1 cellular context compared by ENCODE assay signal in the genomic region with DNA sequence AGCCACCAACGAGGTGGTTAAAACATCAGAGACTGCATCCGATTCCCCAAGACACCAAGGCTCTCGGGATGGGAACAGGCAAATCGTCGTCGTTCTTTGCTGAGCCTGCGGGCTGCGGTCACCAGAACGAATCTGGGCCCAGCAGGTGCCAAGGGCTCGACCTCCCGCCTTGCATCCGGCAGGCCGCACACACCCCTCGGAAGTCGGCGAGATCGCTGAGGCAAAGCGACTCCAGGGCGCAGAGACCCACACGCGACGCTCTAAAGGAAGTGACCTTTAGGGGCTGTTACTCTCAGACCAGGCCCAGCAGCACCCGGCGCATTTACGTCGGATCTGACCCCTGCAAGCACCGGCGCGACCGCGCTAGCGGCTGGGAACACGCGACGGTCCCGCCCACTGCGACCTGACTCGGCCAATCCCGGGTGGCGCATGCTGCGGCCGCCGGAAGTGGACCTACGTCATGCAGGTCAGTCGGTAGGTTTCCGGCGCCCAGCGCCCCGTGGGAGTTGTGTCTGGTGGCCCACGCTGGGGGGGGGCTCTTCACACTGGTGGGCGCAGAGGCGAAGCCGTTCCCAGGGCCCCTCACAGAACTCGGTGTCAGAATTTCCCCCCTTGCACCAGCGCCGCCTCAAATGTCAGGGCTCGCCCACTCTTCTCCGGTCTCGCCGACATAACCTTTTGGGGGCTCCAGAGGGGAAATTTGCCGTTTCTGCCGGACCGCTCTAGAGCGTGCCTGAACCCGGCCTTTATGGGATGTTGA.
A peak's percentile ranks its signal among the peaks of the same experiment; 100 is the strongest.
TF ChIP-seq lines count a peak whose summit lies in the region.

No MANE protein-coding gene starts in this region.

TF ChIP-seq in HepG2, 621 proteins besides CTCF, POLR2A, EP300 and RAD21 (continued from another document and continues in another):
- TF ChIP-seq POGZ (CRISPR knock-in tag; IDR thresholded peaks at IDR 0.05) (no peak; the same call in 1 of the 2 replicates), CBX1 (IDR thresholded peaks at IDR 0.05; ENCODE audit: low read depth) (no peak), AGO2 (optimal IDR thresholded peaks at IDR 0.05; ENCODE audit: low read depth, low read length) (peak; percentile 15), ZSCAN29 (CRISPR knock-in tag; conservative IDR thresholded peaks at IDR 0.05) (no peak), PTBP1 (IDR thresholded peaks at IDR 0.05; ENCODE audit: low read depth, low read length, poor library complexity, severe bottlenecking) (no peak), ZNF841 (CRISPR knock-in tag; IDR thresholded peaks at IDR 0.05; ENCODE audit: borderline replicate concordance) (no peak), CC2D1A (CRISPR knock-in tag; IDR thresholded peaks at IDR 0.05) (no peak), ZNF782 (CRISPR knock-in tag; IDR thresholded peaks at IDR 0.05; ENCODE audit: borderline replicate concordance) (no peak), ZNF788 (CRISPR knock-in tag; IDR thresholded peaks at IDR 0.05; ENCODE audit: borderline replicate concordance) (peak; percentile 60; the same call in 1 of the 2 replicates), MBNL3 (CRISPR knock-in tag; conservative IDR thresholded peaks at IDR 0.05) (no peak), ZKSCAN1 (IDR thresholded peaks at IDR 0.05; ENCODE audit: low read length) (no peak), HNF4A (CRISPR knock-in tag; IDR thresholded peaks at IDR 0.05) (0 out of 2 replicates have a peak, but pooled peaks have one; percentile 20), SMARCE1 (IDR thresholded peaks at IDR 0.05; ENCODE audit: borderline replicate concordance) (no peak), DNMT3B (CRISPR knock-in tag; conservative IDR thresholded peaks at IDR 0.05) (no peak), ELF1 (CRISPR knock-in tag; IDR thresholded peaks at IDR 0.05) (peak; percentile 42; the same call in 1 of the 2 replicates), ZNF205 (CRISPR knock-in tag; IDR thresholded peaks at IDR 0.05) (0 out of 2 replicates have a peak, but pooled peaks have one; percentile 21), HNF4G (IDR thresholded peaks at IDR 0.05; ENCODE audit: borderline replicate concordance, low read depth, low read length) (no peak), HNF4G (CRISPR knock-in tag; IDR thresholded peaks at IDR 0.05; ENCODE audit: borderline replicate concordance, low read depth) (no peak), ZNF724P (CRISPR knock-in tag; IDR thresholded peaks at IDR 0.05; ENCODE audit: borderline replicate concordance) (peak; percentile 65; the same call in 1 of the 2 replicates), KLF11 (CRISPR knock-in tag; IDR thresholded peaks at IDR 0.05) (no peak), ZNF296 (CRISPR knock-in tag; conservative IDR thresholded peaks at IDR 0.05) (no peak), GTF2F1 (IDR thresholded peaks at IDR 0.05; ENCODE audit: low read length) (no peak), KLF6 (CRISPR knock-in tag; IDR thresholded peaks at IDR 0.05) (no peak), ZNF83 (CRISPR knock-in tag; IDR thresholded peaks at IDR 0.05; ENCODE audit: borderline replicate concordance) (no peak), ZBTB1 (CRISPR knock-in tag; IDR thresholded peaks at IDR 0.05; ENCODE audit: borderline replicate concordance) (no peak), ZNF577 (CRISPR knock-in tag; IDR thresholded peaks at IDR 0.05; ENCODE audit: borderline replicate concordance, low read depth) (no peak), ZMYM3 (CRISPR knock-in tag; IDR thresholded peaks at IDR 0.05) (no peak), HOXA3 (CRISPR knock-in tag; IDR thresholded peaks at IDR 0.05) (peak; percentile 78), RXRA (CRISPR knock-in tag; IDR thresholded peaks at IDR 0.05) (peak; percentile 66), NFRKB (IDR thresholded peaks at IDR 0.05) (no peak), STAT5B (CRISPR knock-in tag; IDR thresholded peaks at IDR 0.05) (no peak), SOX13 (IDR thresholded peaks at IDR 0.05) (no peak), SOX13 (CRISPR knock-in tag; conservative IDR thresholded peaks at IDR 0.05 in 1 of 2, IDR thresholded peaks at IDR 0.05 in 1 of 2) (peak in 1 of 2 experiments; percentile 6; a peak in 1 of 4 replicates), ZNF121 (CRISPR knock-in tag; IDR thresholded peaks at IDR 0.05) (no peak), ZSCAN20 (CRISPR knock-in tag; IDR thresholded peaks at IDR 0.05; ENCODE audit: borderline replicate concordance) (no peak), RBM22 (optimal IDR thresholded peaks at IDR 0.05; ENCODE audit: low read length) (no peak)
- TF ChIP-seq, protein P1, sequence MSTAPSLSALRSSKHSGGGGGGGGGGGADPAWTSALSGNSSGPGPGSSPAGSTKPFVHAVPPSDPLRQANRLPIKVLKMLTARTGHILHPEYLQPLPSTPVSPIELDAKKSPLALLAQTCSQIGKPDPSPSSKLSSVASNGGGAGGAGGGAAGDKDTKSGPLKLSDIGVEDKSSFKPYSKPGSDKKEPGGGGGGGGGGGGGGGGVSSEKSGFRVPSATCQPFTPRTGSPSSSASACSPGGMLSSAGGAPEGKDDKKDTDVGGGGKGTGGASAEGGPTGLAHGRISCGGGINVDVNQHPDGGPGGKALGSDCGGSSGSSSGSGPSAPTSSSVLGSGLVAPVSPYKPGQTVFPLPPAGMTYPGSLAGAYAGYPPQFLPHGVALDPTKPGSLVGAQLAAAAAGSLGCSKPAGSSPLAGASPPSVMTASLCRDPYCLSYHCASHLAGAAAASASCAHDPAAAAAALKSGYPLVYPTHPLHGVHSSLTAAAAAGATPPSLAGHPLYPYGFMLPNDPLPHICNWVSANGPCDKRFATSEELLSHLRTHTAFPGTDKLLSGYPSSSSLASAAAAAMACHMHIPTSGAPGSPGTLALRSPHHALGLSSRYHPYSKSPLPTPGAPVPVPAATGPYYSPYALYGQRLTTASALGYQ (CRISPR knock-in tag; IDR thresholded peaks at IDR 0.05) = no peak
- TF ChIP-seq, protein P2, sequence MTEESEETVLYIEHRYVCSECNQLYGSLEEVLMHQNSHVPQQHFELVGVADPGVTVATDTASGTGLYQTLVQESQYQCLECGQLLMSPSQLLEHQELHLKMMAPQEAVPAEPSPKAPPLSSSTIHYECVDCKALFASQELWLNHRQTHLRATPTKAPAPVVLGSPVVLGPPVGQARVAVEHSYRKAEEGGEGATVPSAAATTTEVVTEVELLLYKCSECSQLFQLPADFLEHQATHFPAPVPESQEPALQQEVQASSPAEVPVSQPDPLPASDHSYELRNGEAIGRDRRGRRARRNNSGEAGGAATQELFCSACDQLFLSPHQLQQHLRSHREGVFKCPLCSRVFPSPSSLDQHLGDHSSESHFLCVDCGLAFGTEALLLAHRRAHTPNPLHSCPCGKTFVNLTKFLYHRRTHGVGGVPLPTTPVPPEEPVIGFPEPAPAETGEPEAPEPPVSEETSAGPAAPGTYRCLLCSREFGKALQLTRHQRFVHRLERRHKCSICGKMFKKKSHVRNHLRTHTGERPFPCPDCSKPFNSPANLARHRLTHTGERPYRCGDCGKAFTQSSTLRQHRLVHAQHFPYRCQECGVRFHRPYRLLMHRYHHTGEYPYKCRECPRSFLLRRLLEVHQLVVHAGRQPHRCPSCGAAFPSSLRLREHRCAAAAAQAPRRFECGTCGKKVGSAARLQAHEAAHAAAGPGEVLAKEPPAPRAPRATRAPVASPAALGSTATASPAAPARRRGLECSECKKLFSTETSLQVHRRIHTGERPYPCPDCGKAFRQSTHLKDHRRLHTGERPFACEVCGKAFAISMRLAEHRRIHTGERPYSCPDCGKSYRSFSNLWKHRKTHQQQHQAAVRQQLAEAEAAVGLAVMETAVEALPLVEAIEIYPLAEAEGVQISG (CRISPR knock-in tag; IDR thresholded peaks at IDR 0.05) = peak; percentile 76
- TF ChIP-seq, protein P3, sequence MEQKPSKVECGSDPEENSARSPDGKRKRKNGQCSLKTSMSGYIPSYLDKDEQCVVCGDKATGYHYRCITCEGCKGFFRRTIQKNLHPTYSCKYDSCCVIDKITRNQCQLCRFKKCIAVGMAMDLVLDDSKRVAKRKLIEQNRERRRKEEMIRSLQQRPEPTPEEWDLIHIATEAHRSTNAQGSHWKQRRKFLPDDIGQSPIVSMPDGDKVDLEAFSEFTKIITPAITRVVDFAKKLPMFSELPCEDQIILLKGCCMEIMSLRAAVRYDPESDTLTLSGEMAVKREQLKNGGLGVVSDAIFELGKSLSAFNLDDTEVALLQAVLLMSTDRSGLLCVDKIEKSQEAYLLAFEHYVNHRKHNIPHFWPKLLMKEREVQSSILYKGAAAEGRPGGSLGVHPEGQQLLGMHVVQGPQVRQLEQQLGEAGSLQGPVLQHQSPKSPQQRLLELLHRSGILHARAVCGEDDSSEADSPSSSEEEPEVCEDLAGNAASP (CRISPR knock-in tag; IDR thresholded peaks at IDR 0.05; ENCODE audit: borderline replicate concordance) = no peak
- TF ChIP-seq, protein P4, sequence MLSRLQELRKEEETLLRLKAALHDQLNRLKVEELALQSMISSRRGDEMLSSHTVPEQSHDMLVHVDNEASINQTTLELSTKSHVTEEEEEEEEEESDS (CRISPR knock-in tag; IDR thresholded peaks at IDR 0.05; ENCODE audit: borderline replicate concordance) = no peak
- TF ChIP-seq, protein P5, sequence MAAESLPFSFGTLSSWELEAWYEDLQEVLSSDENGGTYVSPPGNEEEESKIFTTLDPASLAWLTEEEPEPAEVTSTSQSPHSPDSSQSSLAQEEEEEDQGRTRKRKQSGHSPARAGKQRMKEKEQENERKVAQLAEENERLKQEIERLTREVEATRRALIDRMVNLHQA (CRISPR knock-in tag; IDR thresholded peaks at IDR 0.05) = no peak
- TF ChIP-seq, protein P6, sequence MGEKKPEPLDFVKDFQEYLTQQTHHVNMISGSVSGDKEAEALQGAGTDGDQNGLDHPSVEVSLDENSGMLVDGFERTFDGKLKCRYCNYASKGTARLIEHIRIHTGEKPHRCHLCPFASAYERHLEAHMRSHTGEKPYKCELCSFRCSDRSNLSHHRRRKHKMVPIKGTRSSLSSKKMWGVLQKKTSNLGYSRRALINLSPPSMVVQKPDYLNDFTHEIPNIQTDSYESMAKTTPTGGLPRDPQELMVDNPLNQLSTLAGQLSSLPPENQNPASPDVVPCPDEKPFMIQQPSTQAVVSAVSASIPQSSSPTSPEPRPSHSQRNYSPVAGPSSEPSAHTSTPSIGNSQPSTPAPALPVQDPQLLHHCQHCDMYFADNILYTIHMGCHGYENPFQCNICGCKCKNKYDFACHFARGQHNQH (CRISPR knock-in tag; IDR thresholded peaks at IDR 0.05) = peak; percentile 70
- TF ChIP-seq, protein P7, sequence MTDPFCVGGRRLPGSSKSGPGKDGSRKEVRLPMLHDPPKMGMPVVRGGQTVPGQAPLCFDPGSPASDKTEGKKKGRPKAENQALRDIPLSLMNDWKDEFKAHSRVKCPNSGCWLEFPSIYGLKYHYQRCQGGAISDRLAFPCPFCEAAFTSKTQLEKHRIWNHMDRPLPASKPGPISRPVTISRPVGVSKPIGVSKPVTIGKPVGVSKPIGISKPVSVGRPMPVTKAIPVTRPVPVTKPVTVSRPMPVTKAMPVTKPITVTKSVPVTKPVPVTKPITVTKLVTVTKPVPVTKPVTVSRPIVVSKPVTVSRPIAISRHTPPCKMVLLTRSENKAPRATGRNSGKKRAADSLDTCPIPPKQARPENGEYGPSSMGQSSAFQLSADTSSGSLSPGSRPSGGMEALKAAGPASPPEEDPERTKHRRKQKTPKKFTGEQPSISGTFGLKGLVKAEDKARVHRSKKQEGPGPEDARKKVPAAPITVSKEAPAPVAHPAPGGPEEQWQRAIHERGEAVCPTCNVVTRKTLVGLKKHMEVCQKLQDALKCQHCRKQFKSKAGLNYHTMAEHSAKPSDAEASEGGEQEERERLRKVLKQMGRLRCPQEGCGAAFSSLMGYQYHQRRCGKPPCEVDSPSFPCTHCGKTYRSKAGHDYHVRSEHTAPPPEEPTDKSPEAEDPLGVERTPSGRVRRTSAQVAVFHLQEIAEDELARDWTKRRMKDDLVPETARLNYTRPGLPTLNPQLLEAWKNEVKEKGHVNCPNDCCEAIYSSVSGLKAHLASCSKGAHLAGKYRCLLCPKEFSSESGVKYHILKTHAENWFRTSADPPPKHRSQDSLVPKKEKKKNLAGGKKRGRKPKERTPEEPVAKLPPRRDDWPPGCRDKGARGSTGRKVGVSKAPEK (CRISPR knock-in tag; IDR thresholded peaks at IDR 0.05; ENCODE audit: borderline replicate concordance) = no peak
- TF ChIP-seq, protein P8, sequence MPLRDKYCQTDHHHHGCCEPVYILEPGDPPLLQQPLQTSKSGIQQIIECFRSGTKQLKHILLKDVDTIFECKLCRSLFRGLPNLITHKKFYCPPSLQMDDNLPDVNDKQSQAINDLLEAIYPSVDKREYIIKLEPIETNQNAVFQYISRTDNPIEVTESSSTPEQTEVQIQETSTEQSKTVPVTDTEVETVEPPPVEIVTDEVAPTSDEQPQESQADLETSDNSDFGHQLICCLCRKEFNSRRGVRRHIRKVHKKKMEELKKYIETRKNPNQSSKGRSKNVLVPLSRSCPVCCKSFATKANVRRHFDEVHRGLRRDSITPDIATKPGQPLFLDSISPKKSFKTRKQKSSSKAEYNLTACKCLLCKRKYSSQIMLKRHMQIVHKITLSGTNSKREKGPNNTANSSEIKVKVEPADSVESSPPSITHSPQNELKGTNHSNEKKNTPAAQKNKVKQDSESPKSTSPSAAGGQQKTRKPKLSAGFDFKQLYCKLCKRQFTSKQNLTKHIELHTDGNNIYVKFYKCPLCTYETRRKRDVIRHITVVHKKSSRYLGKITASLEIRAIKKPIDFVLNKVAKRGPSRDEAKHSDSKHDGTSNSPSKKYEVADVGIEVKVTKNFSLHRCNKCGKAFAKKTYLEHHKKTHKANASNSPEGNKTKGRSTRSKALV (CRISPR knock-in tag; IDR thresholded peaks at IDR 0.05) = no peak
- TF ChIP-seq, protein P9, sequence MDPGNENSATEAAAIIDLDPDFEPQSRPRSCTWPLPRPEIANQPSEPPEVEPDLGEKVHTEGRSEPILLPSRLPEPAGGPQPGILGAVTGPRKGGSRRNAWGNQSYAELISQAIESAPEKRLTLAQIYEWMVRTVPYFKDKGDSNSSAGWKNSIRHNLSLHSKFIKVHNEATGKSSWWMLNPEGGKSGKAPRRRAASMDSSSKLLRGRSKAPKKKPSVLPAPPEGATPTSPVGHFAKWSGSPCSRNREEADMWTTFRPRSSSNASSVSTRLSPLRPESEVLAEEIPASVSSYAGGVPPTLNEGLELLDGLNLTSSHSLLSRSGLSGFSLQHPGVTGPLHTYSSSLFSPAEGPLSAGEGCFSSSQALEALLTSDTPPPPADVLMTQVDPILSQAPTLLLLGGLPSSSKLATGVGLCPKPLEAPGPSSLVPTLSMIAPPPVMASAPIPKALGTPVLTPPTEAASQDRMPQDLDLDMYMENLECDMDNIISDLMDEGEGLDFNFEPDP (CRISPR knock-in tag; conservative IDR thresholded peaks at IDR 0.05) = no peak
- TF ChIP-seq, protein P10, sequence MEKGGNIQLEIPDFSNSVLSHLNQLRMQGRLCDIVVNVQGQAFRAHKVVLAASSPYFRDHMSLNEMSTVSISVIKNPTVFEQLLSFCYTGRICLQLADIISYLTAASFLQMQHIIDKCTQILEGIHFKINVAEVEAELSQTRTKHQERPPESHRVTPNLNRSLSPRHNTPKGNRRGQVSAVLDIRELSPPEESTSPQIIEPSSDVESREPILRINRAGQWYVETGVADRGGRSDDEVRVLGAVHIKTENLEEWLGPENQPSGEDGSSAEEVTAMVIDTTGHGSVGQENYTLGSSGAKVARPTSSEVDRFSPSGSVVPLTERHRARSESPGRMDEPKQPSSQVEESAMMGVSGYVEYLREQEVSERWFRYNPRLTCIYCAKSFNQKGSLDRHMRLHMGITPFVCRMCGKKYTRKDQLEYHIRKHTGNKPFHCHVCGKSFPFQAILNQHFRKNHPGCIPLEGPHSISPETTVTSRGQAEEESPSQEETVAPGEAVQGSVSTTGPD (CRISPR knock-in tag; IDR thresholded peaks at IDR 0.05) = no peak
